Comparison of ENCODE assay signal across 8 cellular contexts in genomic region chr21:33968082-33968997, GRCh38. TPM values are rescaled to one million over a fixed set of nuclear protein-coding genes. Genes with fewer than 3 reads are reported as not detected.
DNase-seq lines count a peak whose midpoint lies in the region; FAIRE-seq and TF ChIP-seq lines count a peak whose summit lies in the region.

No MANE protein-coding gene starts in this region.

- no peaks in the 10 kb centered on the region for H3K9me3 ChIP-seq in suprapubic skin

- H3K4me3 ChIP-seq in suprapubic skin = no peak overlapping the region

- H3K4me1 ChIP-seq in suprapubic skin = peaks cover 8% of the 10 kb centered on the region

- no peaks in the 10 kb centered on the region for H3K27me3 ChIP-seq in suprapubic skin

- TF ChIP-seq POLR2A in H54 (IDR thresholded peaks at IDR 0.05; ENCODE audit: low read depth, low read length) = no peak
- no peak for TF ChIP-seq POLR2A in erythroblast (IDR thresholded peaks at IDR 0.05; ENCODE audit: low read length)
- TF ChIP-seq POLR2A in suprapubic skin (IDR thresholded peaks at IDR 0.05) = no peak

- H3K36me3 ChIP-seq in suprapubic skin = no peaks in the 10 kb centered on the region

- TF ChIP-seq EP300 in suprapubic skin (IDR thresholded peaks at IDR 0.05) = no peak

- no peak overlapping the region for H3K27ac ChIP-seq in suprapubic skin

- DNase-seq in AG20443 (ENCODE audit: low spot score) (peak; percentile 60), H54 (ENCODE audit: insufficient read length, low spot score) (peak; percentile 59), SW480 (ENCODE audit: low spot score) (peak; percentile 45), foreskin melanocyte (peak; percentile 59), renal cortical epithelial cell (ENCODE audit: low read depth) (peak; percentile 93), erythroblast (lab: John Stamatoyannopoulos, UW) (no peak), suprapubic skin (ENCODE audit: low spot score in 2 of 2) (no peak), occipital lobe (lab: John Stamatoyannopoulos, UW) (no peak)

- 51% methylated on average over 5 of the region's 5 CpGs for WGBS in suprapubic skin

- no peak for TF ChIP-seq CTCF in suprapubic skin (IDR thresholded peaks at IDR 0.05)

- no peak for FAIRE-seq in H54 (lab: Jason Lieb, UNC)

RNA-seq across cellular contexts. Expression of gene ATP5PO, which starts 52.7 kb away (rescaled TPM):
- total RNA-seq in renal cortical epithelial cell = 155 and 208 TPM in 2 replicates
- total RNA-seq in suprapubic skin = 100 to 1,000 TPM; 121 to 182 (median 159) TPM
- total RNA-seq in occipital lobe = 154 TPM

Comparison
In these comparisons a context has a peak if more than half of its experiments do, and no peak if none do; other contexts are left out.
1. DNase-seq: peak in AG20443 (single experiment), H54 (single experiment), SW480 (single experiment), foreskin melanocyte (single experiment) and renal cortical epithelial cell (single experiment); none in erythroblast (0 of 2), suprapubic skin (0 of 2) and occipital lobe (single experiment).